Comparison of ENCODE assay signal across 1 cellular context in the genomic region with DNA sequence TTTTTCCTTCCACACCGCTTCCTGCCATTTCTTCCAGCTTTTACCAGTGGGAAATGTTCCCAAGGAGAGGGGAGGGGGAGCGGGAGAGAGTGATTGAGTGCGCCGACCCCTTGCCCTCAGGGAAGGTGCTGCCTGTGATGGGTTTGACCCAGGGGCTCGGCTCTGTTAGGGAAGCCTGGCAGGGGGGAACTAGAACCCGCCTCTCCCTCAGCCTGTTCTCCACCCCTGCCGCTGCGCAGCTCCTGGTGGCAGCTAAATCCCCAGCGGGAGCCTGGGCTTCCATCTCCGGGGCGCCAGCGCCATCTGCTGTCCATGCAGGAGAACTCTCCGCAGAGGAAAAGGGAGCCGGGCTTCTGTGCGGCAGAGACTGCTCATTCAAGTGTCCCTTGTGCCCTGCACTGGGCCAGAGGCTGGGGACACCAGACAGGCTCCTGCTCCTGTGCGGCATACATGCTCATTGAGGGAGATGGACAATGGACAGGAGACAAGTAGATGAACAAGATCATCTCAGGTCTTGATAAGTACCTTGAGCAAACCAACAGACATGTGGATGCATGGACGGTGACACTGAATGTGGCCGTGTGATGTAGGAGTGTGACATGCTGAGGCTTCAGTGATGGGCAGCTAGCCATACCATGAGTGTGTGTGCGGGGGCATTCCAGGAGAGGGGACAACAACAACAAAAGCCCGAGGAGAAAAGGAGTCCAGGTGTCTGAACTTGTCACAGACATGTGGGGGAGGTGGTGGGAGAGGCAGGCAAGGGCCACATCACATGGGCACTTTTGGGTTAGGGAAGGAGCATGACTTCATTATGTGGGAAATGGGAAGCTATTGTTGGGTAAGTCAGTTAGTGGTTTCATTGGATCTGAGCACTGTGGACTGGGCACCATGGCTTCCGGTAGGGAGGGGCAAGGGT.
TF ChIP-seq lines count a peak whose summit lies in the region.

No MANE protein-coding gene starts in this region.

TF ChIP-seq in HEK293, 187 proteins besides CTCF, POLR2A, EP300 and RAD21 (continued from another document):
- TF ChIP-seq SETDB1 (IDR thresholded peaks at IDR 0.05; ENCODE audit: insufficient read length, low read length), result no peak
- TF ChIP-seq ZNF366 (tag by site-specific recombination; conservative IDR thresholded peaks at IDR 0.05), result no peak
- no peak for TF ChIP-seq RBAK (tag by site-specific recombination; IDR thresholded peaks at IDR 0.05)
- TF ChIP-seq ZNF624 (tag by site-specific recombination; IDR thresholded peaks at IDR 0.05), result no peak
- 0 out of 2 replicates have a peak, but pooled peaks have one; percentile 15 for TF ChIP-seq SP7 (tag by site-specific recombination; IDR thresholded peaks at IDR 0.05)
- TF ChIP-seq TCF7L2 (IDR thresholded peaks at IDR 0.05; ENCODE audit: borderline replicate concordance, low read depth, low read length), result no peak
- no peak for TF ChIP-seq ZNF623 (tag by site-specific recombination; IDR thresholded peaks at IDR 0.05)
- TF ChIP-seq ZNF184 (tag by site-specific recombination; IDR thresholded peaks at IDR 0.05), result no peak
- peak; percentile 60 for TF ChIP-seq ZFHX2 (tag by site-specific recombination; conservative IDR thresholded peaks at IDR 0.05)
- TF ChIP-seq ZBTB17 (tag by site-specific recombination; IDR thresholded peaks at IDR 0.05), result peak; percentile 72
- TF ChIP-seq IKZF3 (tag by site-specific recombination; IDR thresholded peaks at IDR 0.05), result peak; percentile 75
- TF ChIP-seq ZNF843 (tag by site-specific recombination; IDR thresholded peaks at IDR 0.05), result no peak
- TF ChIP-seq GLI4 (tag by site-specific recombination; IDR thresholded peaks at IDR 0.05), result no peak
- no peak for TF ChIP-seq ZNF132 (tag by site-specific recombination; IDR thresholded peaks at IDR 0.05; ENCODE audit: borderline replicate concordance)
